Comparison of ENCODE assay signal across 1 cellular context in the genomic region with DNA sequence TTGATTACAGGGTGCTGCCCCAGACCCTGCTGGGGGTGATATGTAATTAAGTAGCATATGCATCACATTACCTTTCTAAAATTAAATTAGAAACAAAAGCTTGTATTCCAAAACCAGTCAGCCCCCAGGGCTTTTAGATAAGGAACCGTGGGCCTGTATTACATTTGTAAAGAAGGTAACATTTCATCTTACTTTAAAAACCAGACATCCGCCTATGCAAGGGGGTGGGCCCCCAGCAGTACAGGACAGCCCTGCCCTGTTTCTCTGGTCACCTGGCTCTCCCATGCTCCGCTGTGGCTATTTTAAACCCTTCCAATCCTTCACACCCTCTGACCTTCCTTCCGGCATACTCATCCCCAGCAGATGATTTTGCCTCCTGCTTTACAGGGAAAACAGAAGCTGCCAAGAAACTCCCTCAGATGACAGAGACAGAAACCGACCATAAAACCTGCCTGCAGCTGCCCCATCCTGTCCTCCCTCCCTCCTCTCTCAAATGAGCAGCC.
TF ChIP-seq lines count a peak whose summit lies in the region.

No MANE protein-coding gene starts in this region.

TF ChIP-seq in SK-N-SH treated with all-trans-retinoic acid at 6 μM for 48 hours, 23 proteins besides CTCF, POLR2A, EP300 and RAD21 (continued from another document):
- TF ChIP-seq, protein P1, sequence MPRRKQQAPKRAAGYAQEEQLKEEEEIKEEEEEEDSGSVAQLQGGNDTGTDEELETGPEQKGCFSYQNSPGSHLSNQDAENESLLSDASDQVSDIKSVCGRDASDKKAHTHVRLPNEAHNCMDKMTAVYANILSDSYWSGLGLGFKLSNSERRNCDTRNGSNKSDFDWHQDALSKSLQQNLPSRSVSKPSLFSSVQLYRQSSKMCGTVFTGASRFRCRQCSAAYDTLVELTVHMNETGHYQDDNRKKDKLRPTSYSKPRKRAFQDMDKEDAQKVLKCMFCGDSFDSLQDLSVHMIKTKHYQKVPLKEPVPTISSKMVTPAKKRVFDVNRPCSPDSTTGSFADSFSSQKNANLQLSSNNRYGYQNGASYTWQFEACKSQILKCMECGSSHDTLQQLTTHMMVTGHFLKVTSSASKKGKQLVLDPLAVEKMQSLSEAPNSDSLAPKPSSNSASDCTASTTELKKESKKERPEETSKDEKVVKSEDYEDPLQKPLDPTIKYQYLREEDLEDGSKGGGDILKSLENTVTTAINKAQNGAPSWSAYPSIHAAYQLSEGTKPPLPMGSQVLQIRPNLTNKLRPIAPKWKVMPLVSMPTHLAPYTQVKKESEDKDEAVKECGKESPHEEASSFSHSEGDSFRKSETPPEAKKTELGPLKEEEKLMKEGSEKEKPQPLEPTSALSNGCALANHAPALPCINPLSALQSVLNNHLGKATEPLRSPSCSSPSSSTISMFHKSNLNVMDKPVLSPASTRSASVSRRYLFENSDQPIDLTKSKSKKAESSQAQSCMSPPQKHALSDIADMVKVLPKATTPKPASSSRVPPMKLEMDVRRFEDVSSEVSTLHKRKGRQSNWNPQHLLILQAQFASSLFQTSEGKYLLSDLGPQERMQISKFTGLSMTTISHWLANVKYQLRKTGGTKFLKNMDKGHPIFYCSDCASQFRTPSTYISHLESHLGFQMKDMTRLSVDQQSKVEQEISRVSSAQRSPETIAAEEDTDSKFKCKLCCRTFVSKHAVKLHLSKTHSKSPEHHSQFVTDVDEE (CRISPR knock-in tag; IDR thresholded peaks at IDR 0.05): peak; percentile 35; the same call in 1 of the 2 replicates
